ENCODE assay signal across 8 cellular contexts in genomic region chr19:42268142-42268703, GRCh38. TPM values are rescaled to one million over a fixed set of nuclear protein-coding genes. Genes with fewer than 3 reads are reported as not detected.
DNase-seq lines count a peak whose midpoint lies in the region; FAIRE-seq and TF ChIP-seq lines count a peak whose summit lies in the region.

No MANE protein-coding gene starts in this region.

- H3K36me3 ChIP-seq in HAP-1 (replicated peaks) (no peaks in the 10 kb centered on the region), MG63 (peaks cover 9% of the 10 kb centered on the region), neuron (ENCODE audit: insufficient read depth, low read length) (peaks cover 6% of the 10 kb centered on the region)

- H3K9me3 ChIP-seq in HAP-1 (no peaks in the 10 kb centered on the region), MG63 (no peaks in the 10 kb centered on the region), neuron (ENCODE audit: low read length) (no peaks in the 10 kb centered on the region)

- peak; percentile 94 for FAIRE-seq in frontal cortex (lab: Jason Lieb, UNC)

- DNase-seq in G401 (ENCODE audit: low spot score) (peak; percentile 100), HAP-1 (ENCODE audit: low spot score in 2 of 2) (peak; percentile 100), MG63 (peak; percentile 99), activated gamma-delta T cell (lab: John Stamatoyannopoulos, UW) (peak; percentile 93), frontal cortex (ENCODE audit: low spot score in 2 of 2) (peak; percentile 89 to 90), stromal cell of bone marrow (ENCODE audit: low read depth) (peak; percentile 99)

- H3K4me1 ChIP-seq in HAP-1 (peaks cover 10% of the 10 kb centered on the region), neuron (ENCODE audit: insufficient read depth, low read length) (peaks cover 23% of the 10 kb centered on the region)

- in situ Hi-C loops in G401 (cut with HindIII; ENCODE audit: low sequenced_read_pairs) = no loop called here
- in situ Hi-C loops in HAP-1 (cut with MboI; ENCODE audit: low sequenced_read_pairs) = no loop called here

- H2AFZ ChIP-seq in neuron (ENCODE audit: low read depth, low read length) = peak overlapping the region; percentile 83

- H3K4me3 ChIP-seq in HAP-1 = peak overlapping the region; percentile 62
- H3K4me3 ChIP-seq in MG63 = peak overlapping the region; percentile 98
- H3K4me3 ChIP-seq in neuron (ENCODE audit: low read length) = peak overlapping the region; percentile 69

- TF ChIP-seq POLR2A in Raji (IDR thresholded peaks at IDR 0.05; ENCODE audit: insufficient read depth, low read depth, low read length) = peak; percentile 70

- H3K27me3 ChIP-seq in HAP-1 (ENCODE audit: low read depth) (no peaks in the 10 kb centered on the region), MG63 (no peaks in the 10 kb centered on the region), neuron (ENCODE audit: insufficient read depth, low read length) (no peaks in the 10 kb centered on the region)

RNA-seq across cellular contexts. Expression of gene CIC, which starts 0.8 kb away (rescaled TPM):
- 14.3 and 21.2 TPM in 2 replicates for total RNA-seq in G401 (2014; rRNA removed; shearing (Covaris generic))
- 5.9 and 15.8 TPM in 2 replicates for total RNA-seq in MG63 (2014; rRNA removed; shearing (Covaris generic); ENCODE audit: low replicate concordance)
- total RNA-seq in frontal cortex = 15.5 TPM

RNA-seq across cellular contexts. Expression of gene ERF, which starts 13.3 kb away (rescaled TPM):
- total RNA-seq in G401 (2014; rRNA removed; shearing (Covaris generic)) = 157 and 165 TPM in 2 replicates
- total RNA-seq in MG63 (2014; rRNA removed; shearing (Covaris generic); ENCODE audit: low replicate concordance) = 78.3 and 168 TPM in 2 replicates
- 7.7 TPM for total RNA-seq in frontal cortex

RNA-seq across cellular contexts. Expression of gene GSK3A, which starts 25.8 kb away (rescaled TPM):
- 30.0 and 37.1 TPM in 2 replicates for total RNA-seq in G401 (2014; rRNA removed; shearing (Covaris generic))
- total RNA-seq in MG63 (2014; rRNA removed; shearing (Covaris generic); ENCODE audit: low replicate concordance) = 24.1 and 27.3 TPM in 2 replicates
- 16.3 TPM for total RNA-seq in frontal cortex

RNA-seq across cellular contexts. Expression of gene PRR19, which starts 33.7 kb away (rescaled TPM):
- 1.8 and 2.1 TPM in 2 replicates for total RNA-seq in G401 (2014; rRNA removed; shearing (Covaris generic))
- total RNA-seq in MG63 (2014; rRNA removed; shearing (Covaris generic); ENCODE audit: low replicate concordance) = 0.13 and 0.76 TPM in 2 replicates
- 2.0 TPM for total RNA-seq in frontal cortex

RNA-seq across cellular contexts. Expression of gene PAFAH1B3, which starts 34.2 kb away (rescaled TPM):
- 151 and 170 TPM in 2 replicates for total RNA-seq in G401 (2014; rRNA removed; shearing (Covaris generic))
- 80.0 and 88.3 TPM in 2 replicates for total RNA-seq in MG63 (2014; rRNA removed; shearing (Covaris generic); ENCODE audit: low replicate concordance)
- total RNA-seq in frontal cortex = 242 TPM

Comparison
In these comparisons a context has a peak if more than half of its experiments do, and no peak if none do; other contexts are left out.
1. Peak in every context shown above with its lines: DNase-seq and H3K4me3 ChIP-seq.